ENCODE assay signal across 8 cellular contexts in genomic region chr3:58236527-58237237, GRCh38. TPM values are rescaled to one million over a fixed set of nuclear protein-coding genes. Genes with fewer than 3 reads are reported as not detected.
DNase-seq lines count a peak whose midpoint lies in the region; ATAC-seq and TF ChIP-seq lines count a peak whose summit lies in the region.

No MANE protein-coding gene starts in this region.

- no peak for TF ChIP-seq CTCF in AG09309 (IDR thresholded peaks at IDR 0.05; ENCODE audit: control insufficient read depth, insufficient read depth, low read depth, low read length, missing control alignments)

- intact Hi-C loops in aorta (cut with DNase I) = loop anchor here in 1 of 2 donors (5.0 kb wide), 1 partner anchor 71 kb away; the partner anchor contains the start of genes HTD2 and RPP14

- H3K4me3 Mint-ChIP-seq in central memory CD8-positive, alpha-beta T cell = peak overlapping the region; percentile 85
- H3K4me3 Mint-ChIP-seq in memory B cell = peak overlapping the region; percentile 89

- H3K36me3 ChIP-seq in HUES64 (ENCODE audit: insufficient read depth, low read length) (no peaks in the 10 kb centered on the region), aorta (ENCODE audit: control insufficient read depth in 1 of 2, insufficient read depth in 2 of 2, low read length in 1 of 2) (no peaks in the 10 kb centered on the region)

- DNase-seq in AG09309 (ENCODE audit: low read depth) (no peak), memory B cell (ENCODE audit: low spot score in 2 of 2) (peak in 1 of 2 donors; percentile 17), aorta (peak; percentile 53 to 78), NCI-H748 (lab: John Stamatoyannopoulos, UW; ENCODE audit: unreplicated experiment) (no peak), ecto neural progenitor cell (ENCODE audit: low spot score) (no peak), HuH-7 (ENCODE audit: low spot score) (no peak)
- no peak for DNase-seq in central memory CD8-positive, alpha-beta T cell (ENCODE audit: low spot score in 2 of 2)

- H3K9me3 Mint-ChIP-seq in central memory CD8-positive, alpha-beta T cell = no peaks in the 10 kb centered on the region
- no peaks in the 10 kb centered on the region for H3K9me3 Mint-ChIP-seq in memory B cell

- H3K27me3 ChIP-seq in HUES64 (ENCODE audit: insufficient read depth, low read length) = peaks cover 57% of the 10 kb centered on the region
- H3K27me3 ChIP-seq in aorta (ENCODE audit: control insufficient read depth in 1 of 2, insufficient read depth in 2 of 2, low read length in 1 of 2) = no peaks in the 10 kb centered on the region

- H3K27ac ChIP-seq in HUES64 (ENCODE audit: low read depth, low read length) (no peak overlapping the region), aorta (ENCODE audit: low read depth in 1 of 2, low read length in 2 of 2) (no peak overlapping the region)

- H3K4me1 Mint-ChIP-seq in central memory CD8-positive, alpha-beta T cell = peaks cover 13% of the 10 kb centered on the region
- H3K4me1 Mint-ChIP-seq in memory B cell = peaks cover 45% of the 10 kb centered on the region

- H3K4me3 ChIP-seq in AG09309 (ENCODE audit: control insufficient read depth, low read depth, low read length) (peak overlapping the region; percentile 90), HUES64 (ENCODE audit: low read length) (peak overlapping the region; percentile 91), aorta (ENCODE audit: low read length in 2 of 2) (peak overlapping the region; percentile 36 to 68)

- peak overlapping the region; percentile 80 for H3K27ac Mint-ChIP-seq in central memory CD8-positive, alpha-beta T cell (ENCODE audit: low read depth)
- peak overlapping the region; percentile 86 for H3K27ac Mint-ChIP-seq in memory B cell

- H3K4me1 ChIP-seq in HUES64 (ENCODE audit: insufficient read depth, low read length) = peaks cover 6% of the 10 kb centered on the region; the same call in 1 of the 2 replicates
- H3K4me1 ChIP-seq in aorta (ENCODE audit: control insufficient read depth in 1 of 2, insufficient read depth in 2 of 2, low read length in 2 of 2) = no peaks in the 10 kb centered on the region

- WGBS in HUES64 = 14% methylated on average over 24 of the region's 24 CpGs
- WGBS in aorta, 2 donors = 15% methylated on average over 24 of the region's 24 CpGs

- peaks cover 16% of the 10 kb centered on the region for H3K27me3 Mint-ChIP-seq in central memory CD8-positive, alpha-beta T cell
- no peaks in the 10 kb centered on the region for H3K27me3 Mint-ChIP-seq in memory B cell

- H3K9ac ChIP-seq in HUES64 (ENCODE audit: low read depth, low read length) = peak overlapping the region; percentile 42; the same call in 1 of the 2 replicates

- peaks cover 8% of the 10 kb centered on the region for H3K36me3 Mint-ChIP-seq in central memory CD8-positive, alpha-beta T cell (ENCODE audit: insufficient read depth)
- H3K36me3 Mint-ChIP-seq in memory B cell = no peaks in the 10 kb centered on the region

- no peaks in the 10 kb centered on the region for H3K9me3 ChIP-seq in HUES64 (ENCODE audit: insufficient read depth, low read depth, low read length)
- no peaks in the 10 kb centered on the region for H3K9me3 ChIP-seq in aorta (ENCODE audit: control insufficient read depth, low read length)

- no peak for ATAC-seq in central memory CD8-positive, alpha-beta T cell (replicated peaks; ENCODE audit: extremely low read depth, poor library complexity, severe bottlenecking)
- ATAC-seq in memory B cell (ENCODE audit: low read depth) (no peak), aorta (ENCODE audit: low FRiP score) (peak; percentile 20)

RNA-seq across cellular contexts. Expression of gene ABHD6, which starts 0.9 kb away (rescaled TPM):
- 3.5 TPM for polyA plus RNA-seq in HUES64 (2013, experiment 1 of 2)
- polyA plus RNA-seq in HUES64 (2013, experiment 2 of 2) = 5.3 TPM
- total RNA-seq in aorta = 10 to 100 TPM in 1 of 2 donors, 1 to 10 TPM in 1; 7.6 to 10.4 TPM
- polyA plus RNA-seq in aorta = 1 to 10 TPM; 5.9 to 7.1 TPM

RNA-seq across cellular contexts. Expression of gene DNASE1L3, which starts 25.9 kb away (rescaled TPM):
- not detected for polyA plus RNA-seq in HUES64 (2013, experiment 1 of 2)
- polyA plus RNA-seq in HUES64 (2013, experiment 2 of 2) = not detected
- 10 to 100 TPM in 1 of 2 donors, 1 to 10 TPM in 1; 4.3 to 19.8 TPM for total RNA-seq in aorta
- polyA plus RNA-seq in aorta = 1 to 10 TPM; 1.4 to 7.0 TPM

Comparison
In these comparisons a context has a peak if more than half of its experiments do, and no peak if none do; other contexts are left out.
1. DNase-seq: peak in aorta (2 of 2); none in AG09309 (single experiment), central memory CD8-positive, alpha-beta T cell (0 of 2), NCI-H748 (single experiment), ecto neural progenitor cell (single experiment) and HuH-7 (single experiment).
2. Peak in every context shown above with its lines, with median percentiles within 50 percentile points of each other: H3K4me3 ChIP-seq.